18 cellular contexts compared by ENCODE assay signal in genomic region chr1:223512016-223512415, GRCh38.
DNase-seq lines count a peak whose midpoint lies in the region; ATAC-seq and TF ChIP-seq lines count a peak whose summit lies in the region.
"Had no signal": no experiment of that assay in that cellular context is flagged by ENCODE, and none has a peak within 500 bp of the region (broad histone marks: within the 10 kb centered on the region; RNA-seq: fewer than 3 reads in every experiment).

No MANE protein-coding gene starts in this region.

- POLR2A ChIA-PET in SK-N-SH (lab: Yijun Ruan, JAX) = no interaction called here

- H3K27me3 ChIP-seq in mammary epithelial cell (ENCODE audit: insufficient read depth, low read length) (no peaks in the 10 kb centered on the region), foreskin keratinocyte (peaks cover 12% of the 10 kb centered on the region), SK-N-SH (ENCODE audit: insufficient read depth) (peaks cover 14% of the 10 kb centered on the region)
- H3K27me3 ChIP-seq: BE2C had no signal

- H3K9ac ChIP-seq in mammary epithelial cell (ENCODE audit: insufficient read depth, low read length) (no peak overlapping the region), SK-N-SH (no peak overlapping the region)

- no peaks in the 10 kb centered on the region for H3K79me2 ChIP-seq in mammary epithelial cell (ENCODE audit: insufficient read depth, low read length)
- no peaks in the 10 kb centered on the region for H3K79me2 ChIP-seq in SK-N-SH (ENCODE audit: insufficient read depth)

- H3K9me3 ChIP-seq in mammary epithelial cell (replicated peaks; ENCODE audit: insufficient read depth, low read length) (no peaks in the 10 kb centered on the region), SK-N-SH (no peaks in the 10 kb centered on the region)
- H3K9me3 ChIP-seq: BE2C, Caco-2 had no signal

- TF ChIP-seq RAD21 in SK-N-SH (IDR thresholded peaks at IDR 0.05; ENCODE audit: low read length) = no peak

- TF ChIP-seq EP300 in SK-N-SH (IDR thresholded peaks at IDR 0.05; ENCODE audit: borderline replicate concordance in 1 of 2, low read depth in 1 of 2, low read length in 1 of 2) = no peak

- ATAC-seq in foreskin keratinocyte (peak; percentile 37), left lobe of liver (no peak)
- ATAC-seq: HCT116 had no signal

- H4K20me1 ChIP-seq in mammary epithelial cell (ENCODE audit: insufficient read depth, low read length) (no peaks in the 10 kb centered on the region), SK-N-SH (ENCODE audit: insufficient read depth) (no peaks in the 10 kb centered on the region)

- no peaks in the 10 kb centered on the region for H3K9me2 ChIP-seq in SK-N-SH

- H2AFZ ChIP-seq in mammary epithelial cell (ENCODE audit: low read depth, low read length) (no peak overlapping the region), SK-N-SH (ENCODE audit: low read depth) (no peak overlapping the region)

- DNase-seq in M059J (ENCODE audit: low read depth) (peak; percentile 68), mammary epithelial cell (peak; percentile 73), foreskin keratinocyte (peak; percentile 24 to 32), renal cortical epithelial cell (ENCODE audit: low read depth) (peak; percentile 73), SK-N-SH (no peak), superior temporal gyrus (ENCODE audit: extremely low spot score) (no peak), left lobe of liver (ENCODE audit: low spot score) (no peak)
- DNase-seq: ACHN; BE2C; C1 segment of cervical spinal cord; Caco-2; CD4-positive, CD25-positive, alpha-beta regulatory T cell; GDM1; GOT3; H7; HFFc6; IMR-90 had no signal

- in situ Hi-C loops in mammary epithelial cell (cut with MboI; ENCODE audit: low sequenced_read_pairs in 2 of 2) = no loop called here

- H3F3A ChIP-seq in SK-N-SH (replicated peaks; ENCODE audit: insufficient read depth) = no peaks in the 10 kb centered on the region

- H3K4me3 ChIP-seq in mammary epithelial cell (replicated peaks in 1 of 3; ENCODE audit: insufficient read depth in 1 of 3, low read depth in 2 of 3, low read length in 3 of 3) = no peak overlapping the region
- H3K4me3 ChIP-seq in SK-N-SH (ENCODE audit: low read depth in 2 of 2, low read length in 1 of 2) = no peak overlapping the region

- H3K27ac ChIP-seq in mammary epithelial cell (ENCODE audit: insufficient read depth, low read depth, low read length) (no peak overlapping the region), foreskin keratinocyte (no peak overlapping the region), SK-N-SH (ENCODE audit: low read depth in 2 of 2, low read length in 1 of 2) (no peak overlapping the region)

- CTCF ChIA-PET in mammary epithelial cell (lab: Charles Lee; ENCODE audit: low non-redundant PET) (no interaction called here), SK-N-SH (lab: Yijun Ruan, JAX) (no interaction called here)

- dilution Hi-C loops in mammary epithelial cell (cut with HindIII; ENCODE audit: low sequenced_read_pairs) = no loop called here

- intact Hi-C loops in mammary epithelial cell (cut with micrococcal nuclease) = no loop called here

- WGBS in mammary epithelial cell (ENCODE audit: low coverage, missing lambda C conversion rate) = 96% methylated on average over 5 of the region's 6 CpGs
- WGBS in SK-N-SH (ENCODE audit: low lambda C conversion rate) = 63% methylated on average over 6 of the region's 6 CpGs

- H3K4me1 ChIP-seq in mammary epithelial cell (ENCODE audit: insufficient read depth, low read length) = peaks cover 9% of the 10 kb centered on the region
- no peaks in the 10 kb centered on the region for H3K4me1 ChIP-seq in foreskin keratinocyte
- peaks cover 0 to 2% of the 10 kb centered on the region in 2 experiments; a peak in 1 of 4 replicates for H3K4me1 ChIP-seq in SK-N-SH (ENCODE audit: control insufficient read depth in 1 of 2, insufficient read depth in 2 of 2, low read depth in 1 of 2, low read length in 1 of 2)
- H3K4me1 ChIP-seq: BE2C, Caco-2 had no signal

- no peaks in the 10 kb centered on the region for H3K36me3 ChIP-seq in mammary epithelial cell (ENCODE audit: insufficient read depth, low read length)
- H3K36me3 ChIP-seq in SK-N-SH (replicated peaks in 1 of 2; ENCODE audit: control insufficient read depth in 1 of 2, insufficient read depth in 2 of 2, low read length in 1 of 2) = no peaks in the 10 kb centered on the region
- H3K36me3 ChIP-seq: BE2C had no signal

- no peak overlapping the region for H3K4me2 ChIP-seq in mammary epithelial cell (ENCODE audit: insufficient read depth, low read depth, low read length)
- H3K4me2 ChIP-seq in SK-N-SH = no peak overlapping the region

- BruUV-seq in mammary epithelial cell (replicated peaks; lab: Mats Ljungman, UMichigan) = no TSS peak

- no peak for TF ChIP-seq CTCF in mammary epithelial cell (conservative IDR thresholded peaks at IDR 0.05 in 1 of 2, IDR thresholded peaks at IDR 0.05 in 1 of 2; ENCODE audit: extremely low read depth in 1 of 2, insufficient read depth in 1 of 2, low read depth in 1 of 2, low read length in 2 of 2)
- TF ChIP-seq CTCF in foreskin keratinocyte (conservative IDR thresholded peaks at IDR 0.05) = no peak
- no peak for TF ChIP-seq CTCF in SK-N-SH (IDR thresholded peaks at IDR 0.05)

TF ChIP-seq in SK-N-SH, 30 proteins besides CTCF, POLR2A, EP300 and RAD21:
- TF ChIP-seq, protein P1, sequence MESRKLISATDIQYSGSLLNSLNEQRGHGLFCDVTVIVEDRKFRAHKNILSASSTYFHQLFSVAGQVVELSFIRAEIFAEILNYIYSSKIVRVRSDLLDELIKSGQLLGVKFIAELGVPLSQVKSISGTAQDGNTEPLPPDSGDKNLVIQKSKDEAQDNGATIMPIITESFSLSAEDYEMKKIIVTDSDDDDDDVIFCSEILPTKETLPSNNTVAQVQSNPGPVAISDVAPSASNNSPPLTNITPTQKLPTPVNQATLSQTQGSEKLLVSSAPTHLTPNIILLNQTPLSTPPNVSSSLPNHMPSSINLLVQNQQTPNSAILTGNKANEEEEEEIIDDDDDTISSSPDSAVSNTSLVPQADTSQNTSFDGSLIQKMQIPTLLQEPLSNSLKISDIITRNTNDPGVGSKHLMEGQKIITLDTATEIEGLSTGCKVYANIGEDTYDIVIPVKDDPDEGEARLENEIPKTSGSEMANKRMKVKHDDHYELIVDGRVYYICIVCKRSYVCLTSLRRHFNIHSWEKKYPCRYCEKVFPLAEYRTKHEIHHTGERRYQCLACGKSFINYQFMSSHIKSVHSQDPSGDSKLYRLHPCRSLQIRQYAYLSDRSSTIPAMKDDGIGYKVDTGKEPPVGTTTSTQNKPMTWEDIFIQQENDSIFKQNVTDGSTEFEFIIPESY (IDR thresholded peaks at IDR 0.05; ENCODE audit: borderline replicate concordance, low read depth) = no peak
- TF ChIP-seq ELF1 (IDR thresholded peaks at IDR 0.05) = no peak
- no peak for TF ChIP-seq MEF2A (IDR thresholded peaks at IDR 0.05; ENCODE audit: borderline replicate concordance, low read depth)
- no peak for TF ChIP-seq NFIC (IDR thresholded peaks at IDR 0.05; ENCODE audit: borderline replicate concordance)
- TF ChIP-seq, protein P2, sequence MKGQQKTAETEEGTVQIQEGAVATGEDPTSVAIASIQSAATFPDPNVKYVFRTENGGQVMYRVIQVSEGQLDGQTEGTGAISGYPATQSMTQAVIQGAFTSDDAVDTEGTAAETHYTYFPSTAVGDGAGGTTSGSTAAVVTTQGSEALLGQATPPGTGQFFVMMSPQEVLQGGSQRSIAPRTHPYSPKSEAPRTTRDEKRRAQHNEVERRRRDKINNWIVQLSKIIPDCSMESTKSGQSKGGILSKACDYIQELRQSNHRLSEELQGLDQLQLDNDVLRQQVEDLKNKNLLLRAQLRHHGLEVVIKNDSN (IDR thresholded peaks at IDR 0.05; ENCODE audit: borderline replicate concordance, low read depth) = no peak
- TF ChIP-seq SIN3A (IDR thresholded peaks at IDR 0.05; ENCODE audit: borderline replicate concordance, low read depth, low read length) = no peak
- no peak for TF ChIP-seq FOXM1 (IDR thresholded peaks at IDR 0.05; ENCODE audit: low read depth)

Comparison
In these comparisons a context has a peak if more than half of its experiments do, and no peak if none do; other contexts are left out.
1. DNase-seq: peak in M059J (single experiment), mammary epithelial cell (single experiment), foreskin keratinocyte (2 of 2) and renal cortical epithelial cell (single experiment); none in SK-N-SH (single experiment), superior temporal gyrus (single experiment) and left lobe of liver (single experiment).